In the genomic region with DNA sequence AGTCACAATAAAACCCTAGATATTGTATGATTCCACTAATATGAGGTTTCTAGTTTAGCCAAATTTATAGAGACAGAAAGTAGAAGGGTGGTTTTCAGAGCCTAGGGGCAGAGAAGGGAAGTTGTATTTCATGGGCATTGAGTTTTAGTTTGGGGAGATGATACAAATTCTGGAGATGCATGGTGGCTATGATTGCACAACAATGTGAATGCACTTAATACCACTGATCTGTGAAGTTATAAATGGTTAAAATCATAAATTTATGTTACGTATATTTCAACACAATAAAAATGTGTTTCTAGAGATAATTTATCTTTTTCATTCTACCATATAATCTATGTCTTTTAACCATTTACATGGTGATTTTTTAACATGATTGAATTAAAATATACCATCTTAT, we compare ENCODE assay signal across 28 cellular contexts.
"Had no signal": no experiment of that assay in that cellular context is flagged by ENCODE, and none has a peak within 500 bp of the region (broad histone marks: within the 10 kb centered on the region; RNA-seq: fewer than 3 reads in every experiment).

No MANE protein-coding gene starts in this region.

- H2AFZ ChIP-seq: neural progenitor cell, parathyroid adenoma had no signal

- H3K9ac ChIP-seq: neural progenitor cell, parathyroid adenoma had no signal

- H3K4me1 ChIP-seq: parathyroid adenoma, psoas muscle, spleen, suprapubic skin, testis, tibial artery, transverse colon, upper lobe of right lung, uterus had no signal

- H3K4me2 ChIP-seq: neural progenitor cell, smooth muscle cell had no signal

- H3K4me3 ChIP-seq: neural progenitor cell, ovary, psoas muscle, skin epidermis, smooth muscle cell, spleen, suprapubic skin, testis, tibial artery, transverse colon, upper lobe of right lung, uterus had no signal

- ATAC-seq: natural killer cell; psoas muscle; right cardiac atrium; sciatic nerve; stimulated activated memory B cell treated with anti-CD40 and anti-IgM and Interleukin-4, amounts not matched to agents 10 μg/mL and 1 μg/mL and 100 μg/mL, for 72 hours; stimulated activated naive CD8-positive, alpha-beta T cell treated with anti-CD3 and anti-CD28 coated beads, Interleukin-15, amount 100 ng/mL, for 72 hours; stimulated activated naive CD8-positive, alpha-beta T cell treated with anti-CD3 and anti-CD28 coated beads, Interleukin-15, Interleukin-2, amounts not matched to agents 100 U/mL and 50 U/mL, for 24 hours; upper lobe of right lung had no signal

- DNase-seq: natural killer cell; occipital lobe; ovary; posterior cingulate gyrus; psoas muscle; right cardiac atrium; spleen; stimulated activated CD4-positive, alpha-beta T cell treated with anti-CD3 and anti-CD28 coated beads, Interleukin-12 subunit alpha, Interleukin-12 subunit beta, amount 100 ng/mL, for 4 hours; stimulated activated CD4-positive, alpha-beta T cell treated with anti-CD3 and anti-CD28 coated beads, Interleukin-1b, Interleukin-23, amount 100 ng/mL, for 48 hours; stimulated activated CD4-positive, alpha-beta T cell treated with anti-CD3 and anti-CD28 coated beads, Interleukin-4, amount 100 ng/mL, for 1 hour; stimulated activated CD4-positive, alpha-beta T cell treated with anti-CD3 and anti-CD28 coated beads, Interleukin-4, amount 100 ng/mL, for 4 hours; stimulated activated CD8-positive, alpha-beta memory T cell treated with anti-CD3 and anti-CD28 coated beads, Interleukin-4, amount 100 ng/mL, for 48 hours; stimulated activated naive CD4-positive, alpha-beta T cell; stimulated activated naive CD8-positive, alpha-beta T cell treated with anti-CD3 and anti-CD28 coated beads, Interleukin-15, amount 100 ng/mL, for 72 hours; stimulated activated naive CD8-positive, alpha-beta T cell treated with anti-CD3 and anti-CD28 coated beads, Interleukin-15, Interleukin-2, amounts not matched to agents 100 U/mL and 50 U/mL, for 24 hours; substantia nigra; testis; tibial artery; transverse colon; upper lobe of right lung; uterus had no signal

- H3K27ac ChIP-seq: neural progenitor cell, ovary, parathyroid adenoma, psoas muscle, skin epidermis, spleen, suprapubic skin, testis, tibial artery, transverse colon, upper lobe of right lung, uterus had no signal

- H3K79me2 ChIP-seq: parathyroid adenoma had no signal

- H3K36me3 ChIP-seq: neural progenitor cell, ovary, spleen, suprapubic skin, tibial artery, transverse colon, upper lobe of right lung, uterus had no signal

- H3K27me3 ChIP-seq: neural progenitor cell, ovary, spleen, suprapubic skin, testis, tibial artery, transverse colon, upper lobe of right lung, uterus had no signal

- H3K9me3 ChIP-seq: ovary, suprapubic skin, testis, tibial artery, transverse colon, upper lobe of right lung, uterus had no signal
